ENCODE assay signal across 30 cellular contexts in genomic region chr1:165490175-165490574, GRCh38. TPM values are rescaled to one million over a fixed set of nuclear protein-coding genes. Genes with fewer than 3 reads are reported as not detected.
"Had no signal": no experiment of that assay in that cellular context is flagged by ENCODE, and none has a peak within 500 bp of the region (broad histone marks: within the 10 kb centered on the region; RNA-seq: fewer than 3 reads in every experiment).

No MANE protein-coding gene starts in this region.

- H3K36me3 ChIP-seq: colonic mucosa, esophagus squamous epithelium, lower lobe of right lung, upper lobe of right lung had no signal

- ATAC-seq: activated CD4-positive, alpha-beta T cell treated with anti-CD3 and anti-CD28 coated beads for 36 hours; activated CD8-positive, alpha-beta memory T cell treated with anti-CD3 and anti-CD28 coated beads, Interleukin-2, amount 10 ng/mL, durations not matched to agents 7 days and 5 days; activated CD8-positive, alpha-beta T cell treated with anti-CD3 and anti-CD28 coated beads, Interleukin-2, amount 10 ng/mL, durations not matched to agents 7 days and 5 days; activated naive CD4-positive, alpha-beta T cell treated with anti-CD3 and anti-CD28 coated beads, Interleukin-2, amount 50 U/mL, for 72 hours; body of pancreas; left colon; lower lobe of right lung; natural killer cell; upper lobe of right lung had no signal

- H3K4me1 ChIP-seq: body of pancreas, colonic mucosa, esophagus squamous epithelium, lower lobe of right lung, upper lobe of right lung had no signal

- H3K27ac ChIP-seq: body of pancreas, colonic mucosa, epithelial cell of prostate, esophagus squamous epithelium, lower lobe of right lung, upper lobe of right lung had no signal

- H3K4me3 ChIP-seq: body of pancreas, colonic mucosa, esophagus squamous epithelium, lower lobe of right lung, upper lobe of right lung had no signal

- H3K9me3 ChIP-seq: body of pancreas, colonic mucosa, esophagus squamous epithelium, lower lobe of right lung, upper lobe of right lung had no signal

- DNase-seq: activated CD4-positive, alpha-beta T cell treated with anti-CD3 and anti-CD28 coated beads for 36 hours; activated CD4-positive, CD25-positive, alpha-beta regulatory T cell; activated CD8-positive, alpha-beta memory T cell treated with anti-CD3 and anti-CD28 coated beads, Interleukin-2, amount 10 ng/mL, durations not matched to agents 7 days and 5 days; activated CD8-positive, alpha-beta T cell treated with anti-CD3 and anti-CD28 coated beads, Interleukin-2, amount 10 ng/mL, durations not matched to agents 7 days and 5 days; activated naive CD4-positive, alpha-beta T cell; activated T-cell treated with anti-CD3 and anti-CD28 coated beads, Interleukin-2, amount 50 U/mL, for 48 hours; anterior cingulate cortex; body of pancreas; cerebellar nuclear complex; colonic mucosa; effector CD8-positive, alpha-beta T cell; esophagus squamous epithelium; glutamatergic neuron; hippocampal formation; left colon; lower lobe of right lung; mesenchymal stem cell; natural killer cell; posterior cingulate gyrus; upper lobe of right lung had no signal

- H3K27me3 ChIP-seq: body of pancreas, colonic mucosa, upper lobe of right lung had no signal

RNA-seq across cellular contexts. Expression of gene RXRG, which starts 45.2 kb away (rescaled TPM):
- total RNA-seq: activated CD8-positive, alpha-beta memory T cell treated with anti-CD3 and anti-CD28 coated beads, Interleukin-2, amount 10 ng/mL, durations not matched to agents 7 days and 5 days; activated CD8-positive, alpha-beta T cell treated with anti-CD3 and anti-CD28 coated beads, Interleukin-2, amount 10 ng/mL, durations not matched to agents 7 days and 5 days; activated T-helper 2 cell treated with anti-CD3 and anti-CD28 coated beads, Interferon-gamma antibody, Interleukin-2, Interleukin-4, amounts not matched to agents 10 μg/mL and 5 μg/mL and 100 μg/mL, durations not matched to agents 14 hours and 24 hours and 36 hours; dermis microvascular lymphatic vessel endothelial cell; mononuclear cell; natural killer cell; T-helper 1 cell treated with Interleukin-12 subunit alpha and Interleukin-12 subunit beta and Interleukin-4 antibody, amounts not matched to agents 30 ng/mL and 1 ng/mL, for 36 hours had no signal
- polyA plus RNA-seq: keratinocyte had no signal

RNA-seq across cellular contexts. Expression of gene LRRC52, which starts 53.6 kb away (rescaled TPM):
- total RNA-seq: activated CD4-positive, alpha-beta T cell treated with anti-CD3 and anti-CD28 coated beads for 36 hours; activated CD8-positive, alpha-beta memory T cell treated with anti-CD3 and anti-CD28 coated beads, Interleukin-2, amount 10 ng/mL, durations not matched to agents 7 days and 5 days; activated CD8-positive, alpha-beta T cell treated with anti-CD3 and anti-CD28 coated beads, Interleukin-2, amount 10 ng/mL, durations not matched to agents 7 days and 5 days; activated naive CD4-positive, alpha-beta T cell treated with anti-CD3 and anti-CD28 coated beads, Interleukin-2, amount 50 U/mL, for 72 hours; activated T-helper 2 cell treated with anti-CD3 and anti-CD28 coated beads, Interferon-gamma antibody, Interleukin-2, Interleukin-4, amounts not matched to agents 10 μg/mL and 5 μg/mL and 100 μg/mL, durations not matched to agents 14 hours and 24 hours and 36 hours; body of pancreas; colonic mucosa; dermis microvascular lymphatic vessel endothelial cell; esophagus squamous epithelium; frontal cortex; left colon; mononuclear cell; natural killer cell; omental fat pad; subcutaneous adipose tissue; T-helper 1 cell treated with Interleukin-12 subunit alpha and Interleukin-12 subunit beta and Interleukin-4 antibody, amounts not matched to agents 30 ng/mL and 1 ng/mL, for 36 hours had no signal
- polyA plus RNA-seq: keratinocyte had no signal
